Comparison of ENCODE assay signal across 22 cellular contexts in genomic region chr15:99547474-99547873, GRCh38. TPM values are rescaled to one million over a fixed set of nuclear protein-coding genes. Genes with fewer than 3 reads are reported as not detected.
DNase-seq lines count a peak whose midpoint lies in the region; ATAC-seq and TF ChIP-seq lines count a peak whose summit lies in the region.
"Had no signal": no experiment of that assay in that cellular context is flagged by ENCODE, and none has a peak within 500 bp of the region (broad histone marks: within the 10 kb centered on the region; RNA-seq: fewer than 3 reads in every experiment).

No MANE protein-coding gene starts in this region.

- no peaks in the 10 kb centered on the region for H3K27me3 ChIP-seq in PC-3 (ENCODE audit: low read length)
- H3K27me3 ChIP-seq: BE2C, BLaER1 had no signal

- no peak overlapping the region for H3K9ac ChIP-seq in PC-3 (ENCODE audit: low read length)
- H3K9ac ChIP-seq: BLaER1 had no signal

- POLR2A ChIA-PET in PC-3 (lab: Charles Lee; ENCODE audit: unreplicated experiment), result no interaction called here

- no peak overlapping the region for H2AFZ ChIP-seq in PC-3 (ENCODE audit: low read length)

- H3K4me2 ChIP-seq in PC-3 (ENCODE audit: low read length), result no peak overlapping the region
- H3K4me2 ChIP-seq: BLaER1 had no signal

- no peak overlapping the region for H3K27ac ChIP-seq in PC-3 (ENCODE audit: low read length)
- H3K27ac ChIP-seq: BLaER1 had no signal

- no peaks in the 10 kb centered on the region for H3K9me2 ChIP-seq in PC-3 (replicated peaks; ENCODE audit: low read length)

- no peaks in the 10 kb centered on the region for H3F3A ChIP-seq in PC-3 (ENCODE audit: low read length, unreplicated experiment)

- CTCF ChIA-PET in PC-3 (lab: Charles Lee), result no interaction called here

- ATAC-seq in PC-3 (peak; percentile 56), GM18520 (IDR thresholded peaks at IDR 0.05; ENCODE audit: unreplicated experiment) (no peak)
- ATAC-seq: GM12878 had no signal

- H3K4me1 ChIP-seq in PC-3 (ENCODE audit: insufficient read depth, low read length), result no peaks in the 10 kb centered on the region
- H3K4me1 ChIP-seq: BE2C, BLaER1 had no signal

- no peak for TF ChIP-seq CTCF in PC-3 (conservative IDR thresholded peaks at IDR 0.05; ENCODE audit: low read depth, low read length)

- no peak overlapping the region for H3K4me3 ChIP-seq in PC-3 (ENCODE audit: low read length)
- H3K4me3 ChIP-seq: BLaER1, GM12878 had no signal

- H3K79me2 ChIP-seq in PC-3 (ENCODE audit: low read length), result no peaks in the 10 kb centered on the region

- no peaks in the 10 kb centered on the region for H4K20me1 ChIP-seq in PC-3 (ENCODE audit: low read length)
- H4K20me1 ChIP-seq: BLaER1 had no signal

- H3K9me3 ChIP-seq in PC-3 (ENCODE audit: low read length), result no peaks in the 10 kb centered on the region
- H3K9me3 ChIP-seq: BE2C had no signal

- intact Hi-C loops in PC-3 (cut with micrococcal nuclease), result no loop called here

- no peaks in the 10 kb centered on the region for H3K36me3 ChIP-seq in PC-3 (ENCODE audit: low read depth, low read length)
- H3K36me3 ChIP-seq: BE2C, BLaER1 had no signal

- DNase-seq in PC-3, result no peak
- DNase-seq in myocyte (ENCODE audit: low read depth), result peak; percentile 60
- no peak for DNase-seq in stimulated activated CD4-positive, alpha-beta T cell treated with anti-CD3 and anti-CD28 coated beads, Interleukin-4, amount 100 ng/mL, for 4 hours
- DNase-seq in activated T-cell treated with anti-CD3 and anti-CD28 coated beads, Interleukin-2, amount 50 U/mL, for 48 hours, result no peak
- DNase-seq: 8988T; ACHN; BE2C; C1 segment of cervical spinal cord; CD4-positive, alpha-beta memory T cell; CD4-positive, CD25-positive, alpha-beta regulatory T cell; CD8-positive, alpha-beta memory T cell; COR-L47; DMS 273 treated with DMSO at 0.1 percent for 48 hours; DMS153; DMS53; DMS79; DND-41; EL; GDM1 had no signal

- BruUV-seq in PC-3 (replicated peaks; lab: Mats Ljungman, UMichigan), result no TSS peak

RNA-seq across cellular contexts. Expression of gene MEF2A, which starts 18.3 kb away (rescaled TPM):
- total RNA-seq in PC-3 (2014; rRNA removed), result 16.5 and 21.3 TPM in 2 replicates
- total RNA-seq in myocyte, result 515 and 568 TPM in 2 replicates
- 42.6 TPM for polyA plus RNA-seq in myocyte (2012)

Comparison
In these comparisons a context has a peak if more than half of its experiments do, and no peak if none do; other contexts are left out.
1. RNA of gene MEF2A, which starts 18.3 kb away (total RNA-seq): 515 to 568 TPM in myocyte; 16.5 to 21.3 TPM in PC-3; every median in the first group is over 10 times any median in the second.